Comparison of ENCODE assay signal across 8 cellular contexts in the genomic region with DNA sequence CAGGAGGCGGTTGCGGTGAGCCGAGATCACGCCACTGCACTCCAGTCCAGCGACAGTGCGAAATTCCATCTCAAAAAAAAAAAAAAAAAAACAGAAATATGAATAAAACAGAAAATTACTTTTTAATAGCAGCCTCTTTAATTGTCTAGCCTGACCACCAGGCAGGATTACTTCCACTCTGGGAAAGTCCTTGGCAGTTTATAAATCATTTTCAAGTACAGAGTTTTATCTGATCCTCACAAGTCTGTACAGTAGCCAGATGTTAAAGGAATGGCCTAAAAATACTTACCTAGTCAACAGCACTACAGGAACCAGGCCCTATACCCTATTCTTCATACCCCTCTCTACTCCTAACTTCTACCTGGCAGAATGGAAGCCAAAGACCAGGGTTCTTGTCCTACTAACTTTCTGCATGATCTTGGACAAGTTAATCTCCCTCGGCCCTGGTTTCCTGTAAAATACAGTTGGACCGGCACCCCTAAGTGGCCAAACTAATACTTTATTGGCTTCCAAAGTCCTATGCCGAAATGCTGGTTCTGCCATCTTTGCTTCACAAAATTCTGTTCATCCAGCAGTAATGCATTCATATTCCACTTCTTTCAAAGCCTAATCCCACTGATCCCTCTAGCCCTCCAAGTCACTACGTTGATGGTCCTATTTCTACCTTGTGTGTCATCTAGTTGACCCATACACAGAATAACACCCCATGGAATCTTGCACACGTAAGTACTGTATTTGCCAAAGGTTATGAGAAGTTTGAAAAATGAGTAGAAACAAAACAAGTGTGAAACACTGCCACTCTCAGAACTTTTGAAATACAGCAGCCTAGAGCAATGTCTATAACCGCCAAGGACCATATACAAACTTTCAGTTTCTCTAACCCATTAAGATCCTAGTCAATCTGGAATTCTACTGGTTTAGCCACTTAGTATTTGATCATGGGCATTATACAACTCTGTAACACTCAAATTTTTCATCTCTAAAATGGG. TPM values are rescaled to one million over a fixed set of nuclear protein-coding genes. Genes with fewer than 3 reads are reported as not detected.
A peak's percentile ranks its signal among the peaks of the same experiment; 100 is the strongest.
DNase-seq lines count a peak whose midpoint lies in the region; ATAC-seq and TF ChIP-seq lines count a peak whose summit lies in the region.

No MANE protein-coding gene starts in this region.

- no peaks in the 10 kb centered on the region for H3K9me3 ChIP-seq in CD4-positive, alpha-beta T cell (ENCODE audit: control insufficient read depth, low read length)
- no peaks in the 10 kb centered on the region for H3K9me3 ChIP-seq in MG63

- peak overlapping the region; percentile 94 for H3K4me3 ChIP-seq in MG63

- DNase-seq in CD4-positive, alpha-beta T cell = no peak
- no peak for DNase-seq in MG63
- DNase-seq in naive thymus-derived CD8-positive, alpha-beta T cell = no peak
- DNase-seq in stimulated activated CD4-positive, alpha-beta T cell treated with anti-CD3 and anti-CD28 coated beads, Interleukin-1b, Interleukin-23, amount 100 ng/mL, for 48 hours = no peak
- no peak for DNase-seq in D341Med (ENCODE audit: low spot score)

- H3K27ac Mint-ChIP-seq in CD4-positive, alpha-beta T cell = peak overlapping the region; percentile 95
- peak overlapping the region; percentile 91 for H3K27ac Mint-ChIP-seq in dendritic cell treated with granulocyte-macrophage colony-stimulating factor and Interleukin-4, amounts not matched to agents 40 ng/mL and 50 ng/mL, for 4 days
- peak overlapping the region; percentile 85 to 100 (median 96) for H3K27ac Mint-ChIP-seq in naive thymus-derived CD8-positive, alpha-beta T cell

- H3K27ac ChIP-seq in CD4-positive, alpha-beta T cell (ENCODE audit: low read depth, low read length) = no peak overlapping the region

- POLR2A ChIA-PET in CD4-positive, alpha-beta T cell (lab: Charles Lee) = interaction anchor here (0.8 to 2.4 kb wide), 6 partner anchors 14 to 323 kb away, joined by 3 to 95 read pairs (median 6); a partner anchor contains a TSS
- POLR2A ChIA-PET in naive thymus-derived CD8-positive, alpha-beta T cell (lab: Charles Lee) = no interaction called here

- no peaks in the 10 kb centered on the region for H3K9me3 Mint-ChIP-seq in CD4-positive, alpha-beta T cell
- no peaks in the 10 kb centered on the region for H3K9me3 Mint-ChIP-seq in dendritic cell treated with granulocyte-macrophage colony-stimulating factor and Interleukin-4, amounts not matched to agents 40 ng/mL and 50 ng/mL, for 4 days
- H3K9me3 Mint-ChIP-seq in naive thymus-derived CD8-positive, alpha-beta T cell = no peaks in the 10 kb centered on the region

- H3K27me3 Mint-ChIP-seq in CD4-positive, alpha-beta T cell = no peaks in the 10 kb centered on the region
- no peaks in the 10 kb centered on the region for H3K27me3 Mint-ChIP-seq in dendritic cell treated with granulocyte-macrophage colony-stimulating factor and Interleukin-4, amounts not matched to agents 40 ng/mL and 50 ng/mL, for 4 days
- H3K27me3 Mint-ChIP-seq in naive thymus-derived CD8-positive, alpha-beta T cell = no peaks in the 10 kb centered on the region

- peaks cover 62% of the 10 kb centered on the region for H3K4me1 Mint-ChIP-seq in CD4-positive, alpha-beta T cell (ENCODE audit: low read depth)
- H3K4me1 Mint-ChIP-seq in dendritic cell treated with granulocyte-macrophage colony-stimulating factor and Interleukin-4, amounts not matched to agents 40 ng/mL and 50 ng/mL, for 4 days (ENCODE audit: low read depth) = peaks cover 52% of the 10 kb centered on the region
- peaks cover 31 to 67% (median 57%) of the 10 kb centered on the region in 4 donors for H3K4me1 Mint-ChIP-seq in naive thymus-derived CD8-positive, alpha-beta T cell

- TF ChIP-seq CTCF in CD4-positive, alpha-beta T cell (IDR thresholded peaks at IDR 0.05) = no peak

- peaks cover 59% of the 10 kb centered on the region for H3K36me3 ChIP-seq in MG63

- CTCF ChIA-PET in CD4-positive, alpha-beta T cell (lab: Charles Lee) = no interaction called here

- H3K27me3 ChIP-seq in CD4-positive, alpha-beta T cell (ENCODE audit: control insufficient read depth, insufficient read depth, low read length) = no peaks in the 10 kb centered on the region
- no peaks in the 10 kb centered on the region for H3K27me3 ChIP-seq in MG63

- intact Hi-C loops in CD4-positive, alpha-beta T cell (cut with DNase I, micrococcal nuclease) = loop anchor here (2.0 to 10.0 kb wide), 9 partner anchors 116 to 668 kb away; a partner anchor contains a TSS
- intact Hi-C loops in dendritic cell treated with granulocyte-macrophage colony-stimulating factor and Interleukin-4, amounts not matched to agents 40 ng/mL and 50 ng/mL, for 4 days (cut with micrococcal nuclease) = loop anchor here (5.0 kb wide), 1 partner anchor 118 kb away; a partner anchor contains a TSS

- no peak for ATAC-seq in CD4-positive, alpha-beta T cell (ENCODE audit: poor library complexity)
- no peak for ATAC-seq in naive thymus-derived CD8-positive, alpha-beta T cell
- ATAC-seq in GM19467 (IDR thresholded peaks at IDR 0.05; ENCODE audit: unreplicated experiment) = no peak
- no peak for ATAC-seq in GM21737 (IDR thresholded peaks at IDR 0.05; ENCODE audit: unreplicated experiment)

- H3K4me3 Mint-ChIP-seq in CD4-positive, alpha-beta T cell = peak overlapping the region; percentile 96
- H3K4me3 Mint-ChIP-seq in dendritic cell treated with granulocyte-macrophage colony-stimulating factor and Interleukin-4, amounts not matched to agents 40 ng/mL and 50 ng/mL, for 4 days = peak overlapping the region; percentile 96
- H3K4me3 Mint-ChIP-seq in naive thymus-derived CD8-positive, alpha-beta T cell = peak overlapping the region; percentile 90 to 99 (median 96)

- peaks cover 51% of the 10 kb centered on the region for H3K36me3 Mint-ChIP-seq in CD4-positive, alpha-beta T cell (ENCODE audit: low read depth)
- peaks cover 46% of the 10 kb centered on the region for H3K36me3 Mint-ChIP-seq in dendritic cell treated with granulocyte-macrophage colony-stimulating factor and Interleukin-4, amounts not matched to agents 40 ng/mL and 50 ng/mL, for 4 days (ENCODE audit: low read depth)
- H3K36me3 Mint-ChIP-seq in naive thymus-derived CD8-positive, alpha-beta T cell = peaks cover 0 to 47% (median 4%) of the 10 kb centered on the region in 3 donors

RNA-seq across cellular contexts. Expression of a gene that starts 1.7 kb away (rescaled TPM):
- total RNA-seq in CD4-positive, alpha-beta T cell = 10 to 100 TPM; 21.8 to 23.2 TPM
- total RNA-seq in MG63 (2014; rRNA removed; shearing (Covaris generic); ENCODE audit: low replicate concordance) = 198 and 276 TPM in 2 replicates
- 10 to 100 TPM; 61.9 to 66.5 TPM for total RNA-seq in naive thymus-derived CD8-positive, alpha-beta T cell
- polyA plus RNA-seq in naive thymus-derived CD8-positive, alpha-beta T cell = 10 to 100 TPM; 17.5 to 21.6 (median 20.2) TPM
